ENCODE assay signal across 8 cellular contexts in the genomic region with DNA sequence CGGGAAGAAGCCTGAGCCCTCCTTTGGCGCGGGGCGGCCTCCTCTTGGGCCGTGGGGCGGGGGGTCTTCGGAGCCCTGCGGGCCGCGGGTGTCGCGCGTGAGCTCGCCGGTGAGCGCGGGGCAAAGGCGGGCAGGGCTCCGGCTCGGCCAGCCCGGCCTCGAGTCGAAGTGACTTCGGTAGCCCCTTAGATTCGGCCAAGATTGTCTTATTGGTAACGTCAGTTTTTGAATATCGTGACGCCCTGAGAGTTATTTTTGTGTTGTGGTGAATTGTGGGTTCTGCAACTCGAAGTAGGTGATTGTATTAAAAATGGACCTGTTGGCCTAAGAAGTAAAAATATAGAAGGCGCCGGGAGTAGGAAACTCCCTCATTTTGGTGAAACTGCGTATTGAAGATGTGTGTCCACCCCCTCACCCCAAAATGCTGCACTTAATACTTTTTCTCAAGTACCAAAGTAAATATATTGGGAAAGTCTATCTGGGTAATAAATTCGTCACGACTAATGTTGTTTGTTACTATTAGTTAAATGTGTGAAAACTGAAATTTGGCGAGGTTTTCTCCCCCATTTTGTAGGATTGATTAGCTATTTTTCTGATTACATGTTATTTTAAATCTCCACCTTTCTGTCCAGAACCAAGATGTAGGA. TPM values are rescaled to one million over a fixed set of nuclear protein-coding genes. Genes with fewer than 3 reads are reported as not detected.
DNase-seq lines count a peak whose midpoint lies in the region; ATAC-seq and TF ChIP-seq lines count a peak whose summit lies in the region.

No MANE protein-coding gene starts in this region.

- ATAC-seq in HG02588 (IDR thresholded peaks at IDR 0.05; ENCODE audit: unreplicated experiment) (peak; percentile 3), Panc1 (no peak; the same call in 1 of the 2 replicates), naive B cell (ENCODE audit: low read depth in 2 of 2) (peak; percentile 5 to 7)

- in situ Hi-C loops in Panc1 (cut with HindIII; ENCODE audit: low pct_unique_long_range_greater_than_20kb, low sequenced_read_pairs): loop anchor here (25.0 kb wide), 1 partner anchor 101 kb away; the partner anchor contains the start of gene BAZ2B

- H3K27me3 Mint-ChIP-seq in endothelial cell (ENCODE audit: unreplicated experiment): peaks cover 9% of the 10 kb centered on the region
- H3K27me3 Mint-ChIP-seq in naive B cell: no peaks in the 10 kb centered on the region

- peak overlapping the region; percentile 72 to 91 for H3K4me3 ChIP-seq in Panc1 (ENCODE audit: low read depth in 2 of 2, low read length in 2 of 2)

- H3K4me1 Mint-ChIP-seq in endothelial cell (ENCODE audit: unreplicated experiment) (peaks cover 31% of the 10 kb centered on the region), naive B cell (peaks cover 23 to 49% (median 39%) of the 10 kb centered on the region in 3 donors)

- H3K36me3 Mint-ChIP-seq in endothelial cell (ENCODE audit: low read depth, unreplicated experiment): peaks cover 13% of the 10 kb centered on the region
- peaks cover 5 to 11% of the 10 kb centered on the region in 2 donors for H3K36me3 Mint-ChIP-seq in naive B cell

- peaks cover 19% of the 10 kb centered on the region for H3K4me1 ChIP-seq in Panc1 (ENCODE audit: control insufficient read depth, insufficient read depth, low read length)

- intact Hi-C loops in Panc1 (cut with micrococcal nuclease; ENCODE audit: unreplicated experiment): loop anchor here (5.0 kb wide), 1 partner anchor 96 kb away; the partner anchor contains the start of gene BAZ2B

- BruUV-seq in Panc1 (replicated peaks; lab: Mats Ljungman, UMichigan): TSS peak; percentile 61

- TF ChIP-seq CTCF in Panc1 (IDR thresholded peaks at IDR 0.05): no peak
- no peak for TF ChIP-seq CTCF in endothelial cell (IDR thresholded peaks at IDR 0.05; ENCODE audit: unreplicated experiment)

- DNase-seq in DMS79 treated with DMSO at 0.1 percent for 48 hours (lab: John Stamatoyannopoulos, UW) (peak; percentile 49), DMS79 (lab: John Stamatoyannopoulos, UW) (no peak), Panc1 (ENCODE audit: low read depth, low spot score) (no peak), endothelial cell (ENCODE audit: low spot score) (no peak), naive B cell (no peak), DMS153 treated with DMSO at 0.1 percent for 48 hours (lab: John Stamatoyannopoulos, UW; ENCODE audit: unreplicated experiment) (no peak), COR-L47 (lab: John Stamatoyannopoulos, UW) (no peak)

- POLR2A ChIA-PET in Panc1 (lab: Charles Lee): interaction anchor here (0.8 to 1.3 kb wide), 2 partner anchors 10 to 98 kb away, joined by 3 to 8 read pairs; no protein-coding TSS in a partner anchor

- H3K9me3 Mint-ChIP-seq in endothelial cell (ENCODE audit: unreplicated experiment): no peaks in the 10 kb centered on the region
- no peaks in the 10 kb centered on the region for H3K9me3 Mint-ChIP-seq in naive B cell

- H3K27ac Mint-ChIP-seq in endothelial cell (ENCODE audit: unreplicated experiment): peak overlapping the region; percentile 100
- peak overlapping the region; percentile 97 to 100 (median 100) for H3K27ac Mint-ChIP-seq in naive B cell

- peak overlapping the region; percentile 99 for H3K27ac ChIP-seq in Panc1 (ENCODE audit: low read length)

- H3K4me3 Mint-ChIP-seq in endothelial cell (ENCODE audit: unreplicated experiment): peak overlapping the region; percentile 95
- peak overlapping the region; percentile 99 to 100 (median 100) for H3K4me3 Mint-ChIP-seq in naive B cell

- no peaks in the 10 kb centered on the region for H3K27me3 ChIP-seq in Panc1 (ENCODE audit: control insufficient read depth, insufficient read depth, low read length)

- CTCF ChIA-PET in Panc1 (lab: Charles Lee): no interaction called here

- H3K36me3 ChIP-seq in Panc1 (ENCODE audit: control insufficient read depth, insufficient read depth, low read length): peaks cover 32% of the 10 kb centered on the region

- H3K9me3 ChIP-seq in Panc1 (ENCODE audit: control insufficient read depth, insufficient read depth, low read depth, low read length): no peaks in the 10 kb centered on the region

RNA-seq across cellular contexts. Expression of gene MARCHF7, which starts 0.7 kb away (rescaled TPM):
- total RNA-seq in Panc1 (2021; ENCODE audit: unreplicated experiment): 85.7 TPM
- polyA plus RNA-seq in Panc1 (2012; ENCODE audit: insufficient read length): 43.0 TPM
- total RNA-seq in endothelial cell (ENCODE audit: unreplicated experiment): 101 TPM
- polyA plus RNA-seq in naive B cell (ENCODE audit: low read depth in 6 of 6): 100 to 1,000 TPM; 160 to 236 (median 199) TPM
